8 cellular contexts compared by ENCODE assay signal in genomic region chr4:2393353-2394270, GRCh38. TPM values are rescaled to one million over a fixed set of nuclear protein-coding genes. Genes with fewer than 3 reads are reported as not detected.
DNase-seq lines count a peak whose midpoint lies in the region; ATAC-seq and TF ChIP-seq lines count a peak whose summit lies in the region.

No MANE protein-coding gene starts in this region.

- no peak for TF ChIP-seq CTCF in thyroid gland (IDR thresholded peaks at IDR 0.05)

- peaks cover 0 to 10% of the 10 kb centered on the region in 2 donors for H3K4me1 ChIP-seq in thyroid gland

- intact Hi-C loops in activated naive CD4-positive, alpha-beta T cell treated with anti-CD3 and anti-CD28 coated beads for 36 hours (cut with micrococcal nuclease) = no loop called here
- intact Hi-C loops in thyroid gland (cut with DNase I) = no loop called here

- H3K4me3 Mint-ChIP-seq in activated naive CD4-positive, alpha-beta T cell treated with anti-CD3 and anti-CD28 coated beads for 36 hours = peak overlapping the region; percentile 57
- H3K4me3 Mint-ChIP-seq in activated CD4-positive, alpha-beta memory T cell treated with anti-CD3 and anti-CD28 coated beads, Interleukin-2, amount 10 ng/mL, durations not matched to agents 7 days and 5 days = no peak overlapping the region

- 19 to 20% methylated on average over 28 of the region's 28 CpGs for WGBS in thyroid gland, 2 donors

- CTCF ChIA-PET in activated naive CD4-positive, alpha-beta T cell treated with anti-CD3 and anti-CD28 coated beads for 36 hours (lab: Charles Lee) = interaction anchor here (0.8 to 3.2 kb wide), 4 partner anchors 19 to 174 kb away, joined by 3 to 17 read pairs (median 6); no protein-coding TSS in a partner anchor
- CTCF ChIA-PET in activated CD4-positive, alpha-beta memory T cell treated with anti-CD3 and anti-CD28 coated beads, Interleukin-2, amount 10 ng/mL, durations not matched to agents 7 days and 5 days (lab: Charles Lee) = interaction anchor here (0.6 to 2.5 kb wide), 3 partner anchors 9 to 126 kb away, joined by 3 to 8 read pairs (median 7); partner anchors contain the start of gene CFAP99

- ATAC-seq in HG03354 (IDR thresholded peaks at IDR 0.05; ENCODE audit: poor library complexity, severe bottlenecking, unreplicated experiment) = no peak

- no peaks in the 10 kb centered on the region for H3K9me3 ChIP-seq in thyroid gland

- POLR2A ChIA-PET in activated CD4-positive, alpha-beta memory T cell treated with anti-CD3 and anti-CD28 coated beads, Interleukin-2, amount 10 ng/mL, durations not matched to agents 7 days and 5 days (lab: Charles Lee) = interaction anchor here (0.9 to 5.9 kb wide), 3 partner anchors 8 to 19 kb away, joined by 4 to 27 read pairs (median 6); no protein-coding TSS in a partner anchor

- H3K27me3 ChIP-seq in thyroid gland = no peaks in the 10 kb centered on the region

- peaks cover 3% of the 10 kb centered on the region for H3K27me3 Mint-ChIP-seq in activated naive CD4-positive, alpha-beta T cell treated with anti-CD3 and anti-CD28 coated beads for 36 hours (ENCODE audit: low read depth)
- no peaks in the 10 kb centered on the region for H3K27me3 Mint-ChIP-seq in activated CD4-positive, alpha-beta memory T cell treated with anti-CD3 and anti-CD28 coated beads, Interleukin-2, amount 10 ng/mL, durations not matched to agents 7 days and 5 days

- H3K27ac ChIP-seq in thyroid gland = no peak overlapping the region

- peak; percentile 41 for DNase-seq in activated naive CD4-positive, alpha-beta T cell treated with anti-CD3 and anti-CD28 coated beads for 36 hours
- DNase-seq in activated naive CD4-positive, alpha-beta T cell treated with anti-CD3 and anti-CD28 coated beads, Interleukin-2, amount 50 U/mL, for 16 hours = no peak
- DNase-seq in activated CD4-positive, alpha-beta memory T cell treated with anti-CD3 and anti-CD28 coated beads, Interleukin-2, amount 10 ng/mL, durations not matched to agents 7 days and 5 days = peak; percentile 24
- DNase-seq in islet precursor cell = peak; percentile 58
- peak; percentile 69 to 76 for DNase-seq in thyroid gland
- DNase-seq in globus pallidus (ENCODE audit: low spot score) = no peak
- DNase-seq in NCI-H2081 treated with DMSO at 0.1 percent for 48 hours (lab: John Stamatoyannopoulos, UW) = no peak

- H3K4me1 Mint-ChIP-seq in activated naive CD4-positive, alpha-beta T cell treated with anti-CD3 and anti-CD28 coated beads for 36 hours (ENCODE audit: low read depth) = peaks cover 24% of the 10 kb centered on the region
- H3K4me1 Mint-ChIP-seq in activated CD4-positive, alpha-beta memory T cell treated with anti-CD3 and anti-CD28 coated beads, Interleukin-2, amount 10 ng/mL, durations not matched to agents 7 days and 5 days = peaks cover 41% of the 10 kb centered on the region

- no peaks in the 10 kb centered on the region for H3K36me3 ChIP-seq in thyroid gland

- H3K36me3 Mint-ChIP-seq in activated naive CD4-positive, alpha-beta T cell treated with anti-CD3 and anti-CD28 coated beads for 36 hours (ENCODE audit: low read depth) = no peaks in the 10 kb centered on the region
- peaks cover 3% of the 10 kb centered on the region for H3K36me3 Mint-ChIP-seq in activated CD4-positive, alpha-beta memory T cell treated with anti-CD3 and anti-CD28 coated beads, Interleukin-2, amount 10 ng/mL, durations not matched to agents 7 days and 5 days (ENCODE audit: low read depth)

- no peaks in the 10 kb centered on the region for H3K9me3 Mint-ChIP-seq in activated naive CD4-positive, alpha-beta T cell treated with anti-CD3 and anti-CD28 coated beads for 36 hours
- H3K9me3 Mint-ChIP-seq in activated CD4-positive, alpha-beta memory T cell treated with anti-CD3 and anti-CD28 coated beads, Interleukin-2, amount 10 ng/mL, durations not matched to agents 7 days and 5 days = no peaks in the 10 kb centered on the region

- H3K4me3 ChIP-seq in thyroid gland (replicated peaks in 1 of 3) = no peak overlapping the region

- H3K27ac Mint-ChIP-seq in activated naive CD4-positive, alpha-beta T cell treated with anti-CD3 and anti-CD28 coated beads for 36 hours = no peak overlapping the region
- H3K27ac Mint-ChIP-seq in activated CD4-positive, alpha-beta memory T cell treated with anti-CD3 and anti-CD28 coated beads, Interleukin-2, amount 10 ng/mL, durations not matched to agents 7 days and 5 days = no peak overlapping the region

- peak in 1 of 2 donors; percentile 23 for TF ChIP-seq POLR2A in thyroid gland (IDR thresholded peaks at IDR 0.05)

RNA-seq across cellular contexts. Expression of gene ZFYVE28, which starts 24.8 kb away (rescaled TPM):
- 1 to 10 TPM; 5.3 to 6.2 TPM for total RNA-seq in activated naive CD4-positive, alpha-beta T cell treated with anti-CD3 and anti-CD28 coated beads for 36 hours
- total RNA-seq in activated CD4-positive, alpha-beta memory T cell treated with anti-CD3 and anti-CD28 coated beads, Interleukin-2, amount 10 ng/mL, durations not matched to agents 7 days and 5 days = 10 to 100 TPM; 38.9 to 40.1 TPM
- total RNA-seq in thyroid gland = 10 to 100 TPM in 3 of 4 donors, 1 to 10 TPM in 1; 8.9 to 19.1 (median 16.4) TPM

RNA-seq across cellular contexts. Expression of gene CFAP99, which starts 25.1 kb away (rescaled TPM):
- not detected for total RNA-seq in activated naive CD4-positive, alpha-beta T cell treated with anti-CD3 and anti-CD28 coated beads for 36 hours
- total RNA-seq in activated CD4-positive, alpha-beta memory T cell treated with anti-CD3 and anti-CD28 coated beads, Interleukin-2, amount 10 ng/mL, durations not matched to agents 7 days and 5 days = under 1 TPM; 0.08 TPM
- total RNA-seq in thyroid gland = 1 to 10 TPM in 2 of 4 donors, under 1 TPM in 1, not detected in 1; 0.27 to 1.9 (median 1.1) TPM

Comparison
In these comparisons a context has a peak if more than half of its experiments do, and no peak if none do; other contexts are left out.
1. DNase-seq: peak in activated naive CD4-positive, alpha-beta T cell treated with anti-CD3 and anti-CD28 coated beads for 36 hours (single experiment), activated CD4-positive, alpha-beta memory T cell treated with anti-CD3 and anti-CD28 coated beads, Interleukin-2, amount 10 ng/mL, durations not matched to agents 7 days and 5 days (single experiment), islet precursor cell (single experiment) and thyroid gland (2 of 2); none in activated naive CD4-positive, alpha-beta T cell treated with anti-CD3 and anti-CD28 coated beads, Interleukin-2, amount 50 U/mL, for 16 hours (single experiment), globus pallidus (single experiment) and NCI-H2081 treated with DMSO at 0.1 percent for 48 hours (single experiment).